In the genomic region with DNA sequence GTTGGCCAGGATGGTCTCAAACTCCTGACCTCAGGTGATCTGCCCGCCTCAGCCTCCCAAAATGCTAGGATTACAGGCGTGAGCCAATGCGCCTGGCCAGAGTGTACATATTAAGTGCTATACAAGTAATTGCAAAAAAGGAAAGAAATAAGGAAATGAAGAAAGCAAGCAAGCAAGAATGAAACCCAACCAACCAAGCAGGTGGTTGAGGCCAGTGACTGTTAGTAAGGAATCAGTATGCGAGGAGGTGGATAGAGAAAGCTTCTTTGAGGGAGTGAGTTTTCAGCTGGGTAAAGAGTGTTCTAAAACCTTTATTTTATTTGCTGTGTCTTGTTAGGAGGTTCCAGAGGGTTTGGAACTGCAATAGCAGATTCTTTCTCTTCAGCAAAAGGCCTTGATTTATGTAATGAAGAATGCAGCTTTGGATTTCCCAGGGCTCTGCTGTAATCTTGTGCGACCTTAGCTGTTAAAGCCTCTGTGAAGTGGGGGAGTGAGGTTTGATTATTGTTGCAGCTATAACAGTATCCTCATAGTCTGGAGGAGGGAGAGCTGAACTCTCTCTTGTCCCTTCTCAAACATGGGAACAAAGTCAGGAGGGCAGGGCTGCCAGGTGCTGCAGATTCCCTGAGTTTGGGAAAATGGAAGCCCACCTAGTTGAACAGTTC, we compare ENCODE assay signal across 14 cellular contexts. TPM values are rescaled to one million over a fixed set of nuclear protein-coding genes. Genes with fewer than 3 reads are reported as not detected.
DNase-seq lines count a peak whose midpoint lies in the region; ATAC-seq and TF ChIP-seq lines count a peak whose summit lies in the region.
"Had no signal": no experiment of that assay in that cellular context is flagged by ENCODE, and none has a peak within 500 bp of the region (broad histone marks: within the 10 kb centered on the region; RNA-seq: fewer than 3 reads in every experiment).

No MANE protein-coding gene starts in this region.

- intact Hi-C loops in activated CD4-positive, alpha-beta T cell treated with anti-CD3 and anti-CD28 coated beads for 36 hours (cut with DNase I, micrococcal nuclease) = no loop called here
- intact Hi-C loops in OCI-LY7 (cut with micrococcal nuclease; ENCODE audit: unreplicated experiment) = no loop called here

- peaks cover 47% of the 10 kb centered on the region for H3K36me3 Mint-ChIP-seq in activated CD4-positive, alpha-beta T cell treated with anti-CD3 and anti-CD28 coated beads for 36 hours (ENCODE audit: low read depth)
- H3K36me3 Mint-ChIP-seq in nephron progenitor cell (ENCODE audit: low read depth) (peaks cover 9% of the 10 kb centered on the region), GM23338 (ENCODE audit: low read depth) (peaks cover 4% of the 10 kb centered on the region; the same call in 2 of the 3 replicates)

- H3K4me1 Mint-ChIP-seq in activated CD4-positive, alpha-beta T cell treated with anti-CD3 and anti-CD28 coated beads for 36 hours = peaks cover 44% of the 10 kb centered on the region
- H3K4me1 Mint-ChIP-seq in nephron progenitor cell (peaks cover 48% of the 10 kb centered on the region), GM23338 (peaks cover 24% of the 10 kb centered on the region)

- H3K27ac Mint-ChIP-seq in activated CD4-positive, alpha-beta T cell treated with anti-CD3 and anti-CD28 coated beads for 36 hours = peak overlapping the region; percentile 45
- peak overlapping the region; percentile 26 for H3K27ac Mint-ChIP-seq in nephron progenitor cell
- H3K27ac Mint-ChIP-seq in GM23338 = no peak overlapping the region

- H3K4me1 ChIP-seq in OCI-LY7 (ENCODE audit: insufficient read depth, low read length, poor library complexity, severe bottlenecking) (peaks cover 45% of the 10 kb centered on the region), GM23338 (ENCODE audit: insufficient read depth) (peaks cover 16% of the 10 kb centered on the region)

- BruUV-seq in OCI-LY7 (replicated peaks; lab: Mats Ljungman, UMichigan) = no TSS peak

- H3K9me3 ChIP-seq in OCI-LY7 (ENCODE audit: low read length) = no peaks in the 10 kb centered on the region
- H3K9me3 ChIP-seq: thoracic aorta had no signal

- CTCF ChIA-PET in activated CD4-positive, alpha-beta T cell treated with anti-CD3 and anti-CD28 coated beads for 36 hours (lab: Charles Lee) = interaction anchor here (1.2 kb wide), 1 partner anchor 8 kb away, joined by 6 read pairs; no protein-coding TSS in a partner anchor
- CTCF ChIA-PET in OCI-LY7 (lab: Charles Lee; ENCODE audit: unreplicated experiment) = interaction anchor here (1.3 kb wide), 1 partner anchor 80 kb away, joined by 4 read pairs; a partner anchor contains a TSS

- POLR2A ChIA-PET in activated CD4-positive, alpha-beta T cell treated with anti-CD3 and anti-CD28 coated beads for 36 hours (lab: Charles Lee) = interaction anchor here (0.5 kb wide), 1 partner anchor 1358 kb away, joined by 3 read pairs; no protein-coding TSS in a partner anchor
- POLR2A ChIA-PET in OCI-LY7 (lab: Charles Lee) = interaction anchor here (0.5 to 1.5 kb wide), 7 partner anchors 13 to 268 kb away, joined by 3 to 4 read pairs (median 3); no protein-coding TSS in a partner anchor

- no peak overlapping the region for H3K4me3 Mint-ChIP-seq in activated CD4-positive, alpha-beta T cell treated with anti-CD3 and anti-CD28 coated beads for 36 hours
- no peak overlapping the region for H3K4me3 Mint-ChIP-seq in nephron progenitor cell
- H3K4me3 Mint-ChIP-seq in GM23338 = no peak overlapping the region

- no peak for DNase-seq in activated CD4-positive, alpha-beta T cell treated with anti-CD3 and anti-CD28 coated beads for 36 hours
- no peak for DNase-seq in activated CD4-positive, alpha-beta T cell treated with anti-CD3 and anti-CD28 coated beads for 48 hours
- peak; percentile 47 for DNase-seq in OCI-LY7 (ENCODE audit: low spot score)
- no peak for DNase-seq in nephron progenitor cell
- no peak for DNase-seq in GM23338 (ENCODE audit: low spot score)
- no peak for DNase-seq in GM19240 (ENCODE audit: insufficient read length, low spot score)
- no peak for DNase-seq in NCI-H2171 treated with DMSO at 0.1 percent for 48 hours (lab: John Stamatoyannopoulos, UW)
- DNase-seq: DND-41, H7, right cardiac atrium had no signal

- H3K4me3 ChIP-seq in OCI-LY7 (ENCODE audit: low read depth, low read length, poor library complexity, severe bottlenecking) = peak overlapping the region; percentile 17
- no peak overlapping the region for H3K4me3 ChIP-seq in GM23338
- H3K4me3 ChIP-seq: cardiac muscle cell, thoracic aorta had no signal

- H3K27me3 Mint-ChIP-seq in activated CD4-positive, alpha-beta T cell treated with anti-CD3 and anti-CD28 coated beads for 36 hours = no peaks in the 10 kb centered on the region
- no peaks in the 10 kb centered on the region for H3K27me3 Mint-ChIP-seq in nephron progenitor cell (ENCODE audit: low read depth, poor library complexity)
- peaks cover 7% of the 10 kb centered on the region for H3K27me3 Mint-ChIP-seq in GM23338 (ENCODE audit: insufficient read depth, low read depth, poor library complexity)

- no peak for ATAC-seq in activated CD4-positive, alpha-beta T cell treated with anti-CD3 and anti-CD28 coated beads for 36 hours
- ATAC-seq in GM21529 (IDR thresholded peaks at IDR 0.05; ENCODE audit: unreplicated experiment) = peak; percentile 29
- ATAC-seq in GM23338 = no peak
- ATAC-seq: right cardiac atrium had no signal

- H3K79me2 ChIP-seq in OCI-LY7 (ENCODE audit: insufficient read depth, low read depth, low read length) = peaks cover 45% of the 10 kb centered on the region
- H3K79me2 ChIP-seq in GM23338 (replicated peaks; ENCODE audit: insufficient read depth) = no peaks in the 10 kb centered on the region

- peak overlapping the region; percentile 43 for H3K4me2 ChIP-seq in OCI-LY7 (ENCODE audit: low read length)
- H3K4me2 ChIP-seq in GM23338 = no peak overlapping the region

- no peak for TF ChIP-seq CTCF in OCI-LY7 (conservative IDR thresholded peaks at IDR 0.05; ENCODE audit: low read length)
- TF ChIP-seq CTCF in nephron progenitor cell (IDR thresholded peaks at IDR 0.05) = no peak
- TF ChIP-seq CTCF in GM23338 (conservative IDR thresholded peaks at IDR 0.05; ENCODE audit: low read depth in 2 of 2) = no peak

- H4K20me1 ChIP-seq in OCI-LY7 (ENCODE audit: insufficient read depth, low read length) = no peaks in the 10 kb centered on the region
- no peaks in the 10 kb centered on the region for H4K20me1 ChIP-seq in GM23338 (replicated peaks; ENCODE audit: insufficient read depth)

- H3K36me3 ChIP-seq in OCI-LY7 (ENCODE audit: insufficient read depth, low read length) (peaks cover 48% of the 10 kb centered on the region), GM23338 (ENCODE audit: insufficient read depth) (no peaks in the 10 kb centered on the region)
- H3K36me3 ChIP-seq: cardiac muscle cell, thoracic aorta had no signal

- H3K9me2 ChIP-seq in OCI-LY7 (ENCODE audit: insufficient read depth, low read length) = no peaks in the 10 kb centered on the region
- H3K9me2 ChIP-seq in GM23338 (ENCODE audit: insufficient read depth) = no peaks in the 10 kb centered on the region

- peak overlapping the region; percentile 51 for H3K27ac ChIP-seq in OCI-LY7 (ENCODE audit: low read depth, low read length, poor library complexity, severe bottlenecking)
- no peak overlapping the region for H3K27ac ChIP-seq in GM23338 (ENCODE audit: low read depth)
- H3K27ac ChIP-seq: cardiac muscle cell, thoracic aorta, VCaP had no signal

- H3K9me3 Mint-ChIP-seq in activated CD4-positive, alpha-beta T cell treated with anti-CD3 and anti-CD28 coated beads for 36 hours (ENCODE audit: low read depth) = no peaks in the 10 kb centered on the region
- H3K9me3 Mint-ChIP-seq in nephron progenitor cell (no peaks in the 10 kb centered on the region), GM23338 (no peaks in the 10 kb centered on the region; the same call in 2 of the 3 replicates)

- H2AFZ ChIP-seq in OCI-LY7 (ENCODE audit: low read length) (no peak overlapping the region), GM23338 (no peak overlapping the region)

- no peaks in the 10 kb centered on the region for H3F3A ChIP-seq in GM23338 (replicated peaks; ENCODE audit: low read depth)

- H3K27me3 ChIP-seq in GM23338 (ENCODE audit: insufficient read depth) = no peaks in the 10 kb centered on the region

TF ChIP-seq in GM23338, 12 proteins besides CTCF, POLR2A, EP300 and RAD21 (continues in another document):
- no peak for TF ChIP-seq EZH2phosphoT487 (IDR thresholded peaks at IDR 0.05; ENCODE audit: unreplicated experiment)
- TF ChIP-seq JUNB (IDR thresholded peaks at IDR 0.05; ENCODE audit: unreplicated experiment) = no peak
- TF ChIP-seq, protein P1, sequence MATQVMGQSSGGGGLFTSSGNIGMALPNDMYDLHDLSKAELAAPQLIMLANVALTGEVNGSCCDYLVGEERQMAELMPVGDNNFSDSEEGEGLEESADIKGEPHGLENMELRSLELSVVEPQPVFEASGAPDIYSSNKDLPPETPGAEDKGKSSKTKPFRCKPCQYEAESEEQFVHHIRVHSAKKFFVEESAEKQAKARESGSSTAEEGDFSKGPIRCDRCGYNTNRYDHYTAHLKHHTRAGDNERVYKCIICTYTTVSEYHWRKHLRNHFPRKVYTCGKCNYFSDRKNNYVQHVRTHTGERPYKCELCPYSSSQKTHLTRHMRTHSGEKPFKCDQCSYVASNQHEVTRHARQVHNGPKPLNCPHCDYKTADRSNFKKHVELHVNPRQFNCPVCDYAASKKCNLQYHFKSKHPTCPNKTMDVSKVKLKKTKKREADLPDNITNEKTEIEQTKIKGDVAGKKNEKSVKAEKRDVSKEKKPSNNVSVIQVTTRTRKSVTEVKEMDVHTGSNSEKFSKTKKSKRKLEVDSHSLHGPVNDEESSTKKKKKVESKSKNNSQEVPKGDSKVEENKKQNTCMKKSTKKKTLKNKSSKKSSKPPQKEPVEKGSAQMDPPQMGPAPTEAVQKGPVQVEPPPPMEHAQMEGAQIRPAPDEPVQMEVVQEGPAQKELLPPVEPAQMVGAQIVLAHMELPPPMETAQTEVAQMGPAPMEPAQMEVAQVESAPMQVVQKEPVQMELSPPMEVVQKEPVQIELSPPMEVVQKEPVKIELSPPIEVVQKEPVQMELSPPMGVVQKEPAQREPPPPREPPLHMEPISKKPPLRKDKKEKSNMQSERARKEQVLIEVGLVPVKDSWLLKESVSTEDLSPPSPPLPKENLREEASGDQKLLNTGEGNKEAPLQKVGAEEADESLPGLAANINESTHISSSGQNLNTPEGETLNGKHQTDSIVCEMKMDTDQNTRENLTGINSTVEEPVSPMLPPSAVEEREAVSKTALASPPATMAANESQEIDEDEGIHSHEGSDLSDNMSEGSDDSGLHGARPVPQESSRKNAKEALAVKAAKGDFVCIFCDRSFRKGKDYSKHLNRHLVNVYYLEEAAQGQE (IDR thresholded peaks at IDR 0.05; ENCODE audit: unreplicated experiment) = no peak
- TF ChIP-seq STAT1 (IDR thresholded peaks at IDR 0.05; ENCODE audit: unreplicated experiment) = no peak
- TF ChIP-seq CREB1 (CRISPR knock-in tag; IDR thresholded peaks at IDR 0.05; ENCODE audit: low read depth) = no peak

RNA-seq across cellular contexts. Expression of a gene that starts 5.7 kb away (rescaled TPM):
- total RNA-seq in activated CD4-positive, alpha-beta T cell treated with anti-CD3 and anti-CD28 coated beads for 36 hours = 10 to 100 TPM; 26.3 to 27.1 TPM
- 9.4 and 13.5 TPM in 2 replicates for total RNA-seq in OCI-LY7 (2014; rRNA removed; shearing (Covaris generic))
- 17.0 and 25.6 TPM in 2 replicates for total RNA-seq in OCI-LY7 (2022)
- total RNA-seq in GM23338 (2014; rRNA removed; shearing (Covaris generic)) = 1.8 and 2.1 TPM in 2 replicates
- polyA plus RNA-seq in GM23338 (2016; fragmentation: Nextera tagmentation; extraction: Ambion mirVana) = 1.6 and 1.7 TPM in 2 replicates
